1 cellular context compared by ENCODE assay signal in genomic region chr15:83378921-83379561, GRCh38.
TF ChIP-seq lines count a peak whose summit lies in the region.

No MANE protein-coding gene starts in this region.

TF ChIP-seq in IMR-90, 13 proteins besides CTCF, POLR2A, EP300 and RAD21:
- TF ChIP-seq SMC3 (IDR thresholded peaks at IDR 0.05; ENCODE audit: low read depth, low read length) (no peak), NFE2L2 (IDR thresholded peaks at IDR 0.05; ENCODE audit: low read depth, low read length) (no peak), ELK1 (IDR thresholded peaks at IDR 0.05; ENCODE audit: borderline replicate concordance, low read depth, low read length) (no peak), USF2 (IDR thresholded peaks at IDR 0.05; ENCODE audit: low read depth, low read length) (no peak), RCOR1 (IDR thresholded peaks at IDR 0.05; ENCODE audit: insufficient replicate concordance, low read length) (no peak), MAZ (IDR thresholded peaks at IDR 0.05; ENCODE audit: borderline replicate concordance, low read depth, low read length) (no peak), CHD1 (IDR thresholded peaks at IDR 0.05; ENCODE audit: low read depth, low read length) (no peak), CEBPB (IDR thresholded peaks at IDR 0.05; ENCODE audit: low read depth, low read length) (no peak), MXI1 (IDR thresholded peaks at IDR 0.05; ENCODE audit: borderline replicate concordance, low read depth, low read length) (no peak), BHLHE40 (IDR thresholded peaks at IDR 0.05; ENCODE audit: low read depth, low read length) (no peak), MAFK (IDR thresholded peaks at IDR 0.05; ENCODE audit: low read depth, low read length) (no peak)
